8 cellular contexts compared by ENCODE assay signal in genomic region chr1:184753093-184753492, GRCh38. TPM values are rescaled to one million over a fixed set of nuclear protein-coding genes. Genes with fewer than 3 reads are reported as not detected.
DNase-seq lines count a peak whose midpoint lies in the region; ATAC-seq and TF ChIP-seq lines count a peak whose summit lies in the region.

No MANE protein-coding gene starts in this region.

- no peak for TF ChIP-seq CTCF in epithelial cell of proximal tubule (conservative IDR thresholded peaks at IDR 0.05; ENCODE audit: low read depth, low read length)
- TF ChIP-seq CTCF in psoas muscle (IDR thresholded peaks at IDR 0.05), result no peak
- no peak for TF ChIP-seq CTCF in Peyer's patch (IDR thresholded peaks at IDR 0.05)

- no peak for DNase-seq in GM23248
- peak; percentile 7 for DNase-seq in RKO (ENCODE audit: low spot score)
- no peak for DNase-seq in epithelial cell of proximal tubule (ENCODE audit: low read depth)
- no peak for DNase-seq in psoas muscle
- no peak for DNase-seq in Peyer's patch
- no peak for DNase-seq in mucosa of gallbladder (ENCODE audit: low spot score)
- DNase-seq in DMS114 treated with DMSO at 0.1 percent for 48 hours (lab: John Stamatoyannopoulos, UW; ENCODE audit: unreplicated experiment), result no peak

- H3K79me2 ChIP-seq in GM23248 (ENCODE audit: insufficient read depth), result peaks cover 61% of the 10 kb centered on the region

- H3K36me3 ChIP-seq in GM23248 (ENCODE audit: low read depth), result no peaks in the 10 kb centered on the region
- H3K36me3 ChIP-seq in psoas muscle (ENCODE audit: insufficient read depth in 1 of 2, low read depth in 1 of 2), result peaks cover 0 to under 1% of the 10 kb centered on the region in 2 donors
- H3K36me3 ChIP-seq in Peyer's patch, result no peaks in the 10 kb centered on the region

- WGBS in GM23248 (ENCODE audit: low coverage in 1 of 2, low lambda C conversion rate in 2 of 2, missing lambda C conversion rate in 2 of 2), 2 experiments, result 86 to 89% methylated on average over 5 of the region's 5 CpGs
- WGBS in psoas muscle, 3 donors, result 66 to 78% (median 67%) methylated on average over 5 of the region's 5 CpGs

- H3K4me3 ChIP-seq in GM23248 (peak overlapping the region; percentile 98), epithelial cell of proximal tubule (ENCODE audit: low read depth, low read length) (peak overlapping the region; percentile 94), psoas muscle (peak overlapping the region; percentile 95), Peyer's patch (peak overlapping the region in 2 of 4 donors; percentile 90 to 97)

- H3K27ac ChIP-seq in GM23248 (no peak overlapping the region), psoas muscle (peak overlapping the region; percentile 93), Peyer's patch (peak overlapping the region in 1 of 4 donors; percentile 94)

- no peak for TF ChIP-seq POLR2A in Peyer's patch (IDR thresholded peaks at IDR 0.05)

- in situ Hi-C loops in GM23248 (cut with MboI), result no loop called here

- H3K4me1 ChIP-seq in GM23248 (ENCODE audit: insufficient read depth) (peaks cover 36% of the 10 kb centered on the region), psoas muscle (peaks cover 22% of the 10 kb centered on the region), Peyer's patch (peaks cover 0 to 19% (median 0%) of the 10 kb centered on the region in 4 donors)

- H3K9me3 ChIP-seq in GM23248 (ENCODE audit: low read depth) (no peaks in the 10 kb centered on the region), psoas muscle (no peaks in the 10 kb centered on the region), Peyer's patch (no peaks in the 10 kb centered on the region)

- no peak overlapping the region for H2AFZ ChIP-seq in GM23248

- H3K27me3 ChIP-seq in GM23248 (replicated peaks; ENCODE audit: insufficient read depth), result no peaks in the 10 kb centered on the region
- no peaks in the 10 kb centered on the region for H3K27me3 ChIP-seq in psoas muscle (ENCODE audit: insufficient read depth in 3 of 3, low read length in 2 of 3)
- no peaks in the 10 kb centered on the region for H3K27me3 ChIP-seq in Peyer's patch

- H3K4me2 ChIP-seq in GM23248 (ENCODE audit: unreplicated experiment), result peak overlapping the region; percentile 92

- ATAC-seq in psoas muscle (no peak), HG03565 (IDR thresholded peaks at IDR 0.05; ENCODE audit: unreplicated experiment) (no peak)

- H3K9me2 ChIP-seq in GM23248 (ENCODE audit: insufficient read depth), result no peaks in the 10 kb centered on the region

- intact Hi-C loops in psoas muscle (cut with DNase I), result no loop called here

- H4K20me1 ChIP-seq in GM23248 (ENCODE audit: insufficient read depth), result no peaks in the 10 kb centered on the region

- H3F3A ChIP-seq in GM23248 (ENCODE audit: insufficient read depth), result peaks cover 10% of the 10 kb centered on the region

- peak overlapping the region; percentile 90 for H3K9ac ChIP-seq in GM23248

RNA-seq across cellular contexts. Expression of gene EDEM3, which starts 1.6 kb away (rescaled TPM):
- 38.6 and 41.4 TPM in 2 replicates for total RNA-seq in GM23248 (2014; rRNA removed; shearing (Covaris generic))
- polyA plus RNA-seq in GM23248 (2016; fragmentation: Nextera tagmentation; extraction: Ambion mirVana) (19.8 and 20.8 TPM in 2 replicates), psoas muscle (10 to 100 TPM; 13.0 to 24.6 (median 24.0) TPM)
- total RNA-seq in epithelial cell of proximal tubule (13.6 and 15.3 TPM in 2 replicates), psoas muscle (10 to 100 TPM; 19.2 to 36.4 (median 27.9) TPM), Peyer's patch (10 to 100 TPM; 26.4 to 43.8 (median 35.8) TPM), mucosa of gallbladder (40.5 TPM)
